Comparison of ENCODE assay signal across 21 cellular contexts in the genomic region with DNA sequence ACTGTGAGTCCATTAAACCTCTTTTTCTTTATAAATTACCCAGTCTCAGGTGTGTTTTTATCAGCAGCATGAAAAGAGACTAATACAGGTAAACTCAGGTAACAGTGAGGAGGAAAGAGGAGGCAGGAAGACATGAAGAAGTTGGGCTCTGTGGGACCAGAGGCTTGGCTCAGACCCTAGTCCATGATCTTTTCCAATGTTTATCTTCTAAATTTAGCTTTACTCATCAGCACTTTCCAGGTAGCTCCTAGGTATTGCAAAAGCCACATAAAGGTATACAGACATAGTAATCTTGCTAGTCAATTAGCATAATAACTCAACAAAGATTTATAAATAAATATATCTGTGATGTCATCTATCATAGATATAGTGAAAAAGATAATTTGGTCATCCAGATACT.
"Had no signal": no experiment of that assay in that cellular context is flagged by ENCODE, and none has a peak within 500 bp of the region (broad histone marks: within the 10 kb centered on the region; RNA-seq: fewer than 3 reads in every experiment).

No MANE protein-coding gene starts in this region.

- H3K4me1 ChIP-seq: foreskin keratinocyte, lower lobe of right lung had no signal

- H3K79me2 ChIP-seq: hepatocyte had no signal

- ATAC-seq: foreskin keratinocyte, gastroesophageal sphincter, heart left ventricle, left cardiac atrium, lower lobe of right lung had no signal

- H3K9me3 ChIP-seq: esophagus muscularis mucosa, gastroesophageal sphincter, heart left ventricle, left ventricle myocardium inferior, lower lobe of right lung, mucosa of descending colon had no signal

- H2AFZ ChIP-seq: hepatocyte had no signal

- H3K27ac ChIP-seq: esophagus muscularis mucosa, foreskin keratinocyte, gastroesophageal sphincter, heart left ventricle, hepatocyte, lower lobe of right lung had no signal

- FAIRE-seq: colon, endothelial cell of umbilical vein, frontal cortex, keratinocyte had no signal

- H3K27me3 ChIP-seq: dorsolateral prefrontal cortex, esophagus muscularis mucosa, foreskin keratinocyte, gastroesophageal sphincter, heart left ventricle, hepatocyte had no signal

- H3K4me3 ChIP-seq: coronary artery, dorsolateral prefrontal cortex, esophagus muscularis mucosa, gastroesophageal sphincter, heart left ventricle, hepatocyte, left ventricle myocardium inferior, lower lobe of right lung, mucosa of descending colon had no signal

- H3K4me2 ChIP-seq: hepatocyte had no signal

- DNase-seq: dermis blood vessel endothelial cell; dorsolateral prefrontal cortex; effector CD4-positive, alpha-beta T cell; effector memory CD4-positive, alpha-beta T cell; foreskin keratinocyte; heart left ventricle; hypothalamus; immature natural killer cell; left cardiac atrium; left ventricle myocardium inferior; lower lobe of right lung; mesenchymal stem cell; mucosa of descending colon had no signal

- H3K36me3 ChIP-seq: esophagus muscularis mucosa, gastroesophageal sphincter, heart left ventricle, left ventricle myocardium inferior, lower lobe of right lung had no signal
